8 cellular contexts compared by ENCODE assay signal in the genomic region with DNA sequence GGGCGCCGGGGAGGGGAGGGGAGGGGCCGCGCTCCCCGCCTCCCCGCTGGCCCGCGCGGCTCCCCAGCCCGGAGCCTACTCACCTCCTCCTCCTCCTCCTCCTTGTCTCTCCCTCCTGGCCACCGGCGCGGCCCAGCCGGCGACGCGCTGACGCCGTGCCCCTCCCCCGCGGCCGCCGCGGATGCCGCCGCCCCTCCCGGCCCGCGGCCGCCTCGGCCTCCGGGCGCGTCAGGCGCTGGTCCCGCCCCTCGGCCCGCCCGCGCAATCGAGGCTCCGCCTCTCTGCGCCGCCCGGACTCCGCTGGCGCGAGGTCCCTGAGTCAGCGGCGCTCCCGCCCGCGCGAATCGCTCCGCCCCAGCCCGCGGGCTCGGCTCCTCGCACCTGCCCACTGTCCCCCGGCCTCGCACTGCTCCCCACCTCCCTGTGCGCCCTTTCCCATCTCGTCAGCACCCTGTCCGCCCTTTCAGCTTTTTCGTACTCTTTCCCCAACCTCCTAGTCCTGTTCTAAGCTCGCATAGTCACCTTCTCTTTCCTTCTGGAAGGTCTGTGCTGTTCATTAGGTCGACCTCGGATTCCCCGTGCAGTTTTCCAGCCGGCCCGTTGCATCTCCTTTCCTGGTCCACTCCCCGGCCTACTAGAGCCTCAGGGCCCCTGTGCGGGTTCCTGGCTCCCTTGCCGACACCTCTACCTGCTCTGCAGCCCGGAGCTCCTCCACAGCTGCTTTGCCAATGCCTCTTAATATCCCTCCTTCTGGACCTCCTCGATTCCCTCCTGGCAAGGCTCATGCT.
DNase-seq lines count a peak whose midpoint lies in the region; ATAC-seq lines count a peak whose summit lies in the region.

No MANE protein-coding gene starts in this region.

- no peaks in the 10 kb centered on the region for H3K9me3 ChIP-seq in CD8-positive, alpha-beta memory T cell (ENCODE audit: low read length)

- H3K36me3 Mint-ChIP-seq in CD8-positive, alpha-beta memory T cell = peaks cover 3 to 16% (median 4%) of the 10 kb centered on the region in 3 donors
- peaks cover 28% of the 10 kb centered on the region for H3K36me3 Mint-ChIP-seq in activated CD4-positive, alpha-beta memory T cell treated with anti-CD3 and anti-CD28 coated beads, Interleukin-2, amount 10 ng/mL, durations not matched to agents 7 days and 5 days (ENCODE audit: low read depth)

- H3K27me3 Mint-ChIP-seq in CD8-positive, alpha-beta memory T cell = no peaks in the 10 kb centered on the region
- H3K27me3 Mint-ChIP-seq in activated CD4-positive, alpha-beta memory T cell treated with anti-CD3 and anti-CD28 coated beads, Interleukin-2, amount 10 ng/mL, durations not matched to agents 7 days and 5 days = peaks cover 2% of the 10 kb centered on the region

- ATAC-seq in GM19455 (IDR thresholded peaks at IDR 0.05; ENCODE audit: unreplicated experiment) = peak; percentile 89
- ATAC-seq in HG03571 (IDR thresholded peaks at IDR 0.05; ENCODE audit: unreplicated experiment) = peak; percentile 92

- peak overlapping the region; percentile 88 to 96 (median 94) for H3K4me3 Mint-ChIP-seq in CD8-positive, alpha-beta memory T cell
- H3K4me3 Mint-ChIP-seq in activated CD4-positive, alpha-beta memory T cell treated with anti-CD3 and anti-CD28 coated beads, Interleukin-2, amount 10 ng/mL, durations not matched to agents 7 days and 5 days = peak overlapping the region; percentile 92

- H3K4me1 ChIP-seq in CD8-positive, alpha-beta memory T cell (ENCODE audit: insufficient read depth, low read length) = peaks cover 20% of the 10 kb centered on the region

- H3K36me3 ChIP-seq in CD8-positive, alpha-beta memory T cell (ENCODE audit: insufficient read depth, low read length) = no peaks in the 10 kb centered on the region

- H3K9me3 Mint-ChIP-seq in CD8-positive, alpha-beta memory T cell = no peaks in the 10 kb centered on the region
- H3K9me3 Mint-ChIP-seq in activated CD4-positive, alpha-beta memory T cell treated with anti-CD3 and anti-CD28 coated beads, Interleukin-2, amount 10 ng/mL, durations not matched to agents 7 days and 5 days = no peaks in the 10 kb centered on the region

- POLR2A ChIA-PET in CD8-positive, alpha-beta memory T cell (lab: Charles Lee) = interaction anchor here (1.1 to 1.6 kb wide), 2 partner anchors 178 to 191 kb away, joined by 4 read pairs; no protein-coding TSS in a partner anchor
- POLR2A ChIA-PET in activated CD4-positive, alpha-beta memory T cell treated with anti-CD3 and anti-CD28 coated beads, Interleukin-2, amount 10 ng/mL, durations not matched to agents 7 days and 5 days (lab: Charles Lee) = interaction anchor here (0.7 to 3.2 kb wide), 16 partner anchors 10 to 178 kb away, joined by 3 to 34 read pairs (median 4); no protein-coding TSS in a partner anchor

- peak overlapping the region; percentile 80 to 99 (median 95) for H3K27ac Mint-ChIP-seq in CD8-positive, alpha-beta memory T cell
- peak overlapping the region; percentile 82 for H3K27ac Mint-ChIP-seq in activated CD4-positive, alpha-beta memory T cell treated with anti-CD3 and anti-CD28 coated beads, Interleukin-2, amount 10 ng/mL, durations not matched to agents 7 days and 5 days

- H3K27ac ChIP-seq in CD8-positive, alpha-beta memory T cell (ENCODE audit: low read depth, low read length) = peak overlapping the region; percentile 77

- CTCF ChIA-PET in CD8-positive, alpha-beta memory T cell (lab: Charles Lee) = interaction anchor here (0.8 to 1.1 kb wide), 2 partner anchors 12 to 178 kb away, joined by 3 to 5 read pairs; no protein-coding TSS in a partner anchor
- CTCF ChIA-PET in activated CD4-positive, alpha-beta memory T cell treated with anti-CD3 and anti-CD28 coated beads, Interleukin-2, amount 10 ng/mL, durations not matched to agents 7 days and 5 days (lab: Charles Lee) = interaction anchor here (0.9 to 1.8 kb wide), 2 partner anchors 26 to 91 kb away, joined by 3 read pairs; no protein-coding TSS in a partner anchor

- peak overlapping the region; percentile 71 for H3K4me3 ChIP-seq in CD8-positive, alpha-beta memory T cell (ENCODE audit: low read length)

- H3K4me1 Mint-ChIP-seq in CD8-positive, alpha-beta memory T cell = peaks cover 32 to 45% (median 41%) of the 10 kb centered on the region in 3 donors
- peaks cover 44% of the 10 kb centered on the region for H3K4me1 Mint-ChIP-seq in activated CD4-positive, alpha-beta memory T cell treated with anti-CD3 and anti-CD28 coated beads, Interleukin-2, amount 10 ng/mL, durations not matched to agents 7 days and 5 days

- no peaks in the 10 kb centered on the region for H3K27me3 ChIP-seq in CD8-positive, alpha-beta memory T cell (ENCODE audit: insufficient read depth, low read length, poor library complexity, severe bottlenecking)

- DNase-seq in CD8-positive, alpha-beta memory T cell = peak; percentile 83 to 91 (median 88)
- peak; percentile 38 for DNase-seq in NCI-H748 treated with DMSO at 0.1 percent for 48 hours (lab: John Stamatoyannopoulos, UW)
- peak; percentile 90 for DNase-seq in activated CD4-positive, alpha-beta memory T cell treated with anti-CD3 and anti-CD28 coated beads, Interleukin-2, amount 10 ng/mL, durations not matched to agents 7 days and 5 days
- peak; percentile 75 for DNase-seq in effector CD4-positive, alpha-beta T cell
- DNase-seq in medulla oblongata (ENCODE audit: extremely low spot score) = peak; percentile 93
- peak; percentile 68 to 77 (median 72) for DNase-seq in stimulated activated CD4-positive, alpha-beta T cell treated with anti-CD3 and anti-CD28 coated beads, TNF-alpha, amount 100 ng/mL, for 48 hours (ENCODE audit: low read depth in 3 of 3)

Comparison
In these comparisons a context has a peak if more than half of its experiments do, and no peak if none do; other contexts are left out.
1. Peak in every context shown above with its lines: DNase-seq, ATAC-seq, H3K4me3 ChIP-seq and H3K27ac ChIP-seq.
2. DNase-seq: peak in every context shown above with its lines; median percentile 93 in medulla oblongata; 90 in activated CD4-positive, alpha-beta memory T cell treated with anti-CD3 and anti-CD28 coated beads, Interleukin-2, amount 10 ng/mL, durations not matched to agents 7 days and 5 days; 88 in CD8-positive, alpha-beta memory T cell; 75 in effector CD4-positive, alpha-beta T cell; 72 in stimulated activated CD4-positive, alpha-beta T cell treated with anti-CD3 and anti-CD28 coated beads, TNF-alpha, amount 100 ng/mL, for 48 hours; 38 in NCI-H748 treated with DMSO at 0.1 percent for 48 hours.